ENCODE assay signal across 3 cellular contexts in the genomic region with DNA sequence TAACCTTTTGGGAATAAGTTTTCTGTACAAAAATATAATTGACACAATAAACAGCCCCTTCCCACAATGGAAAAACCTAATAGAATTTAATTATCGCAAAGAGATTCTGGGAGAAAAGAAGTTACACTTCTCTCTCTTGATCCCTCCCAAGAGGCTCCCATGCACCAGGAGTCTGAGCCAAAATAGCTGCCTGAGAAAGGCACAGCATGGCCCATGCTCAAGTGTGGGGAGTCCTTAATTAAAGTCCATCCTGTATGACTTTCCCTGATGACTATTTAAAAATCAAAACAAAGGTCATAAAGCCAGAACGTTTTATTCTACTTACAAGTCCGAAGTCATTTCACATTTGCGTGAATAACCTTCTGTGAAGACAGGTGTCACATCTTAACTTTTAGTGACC.
"Had no signal": no experiment of that assay in that cellular context is flagged by ENCODE, and none has a peak within 500 bp of the region (broad histone marks: within the 10 kb centered on the region; RNA-seq: fewer than 3 reads in every experiment).

No MANE protein-coding gene starts in this region.

- ATAC-seq: HepG2 had no signal

- H3K27ac ChIP-seq: HL-60 had no signal

- H3K4me3 ChIP-seq: K562 had no signal
